ENCODE assay signal across 21 cellular contexts in the genomic region with DNA sequence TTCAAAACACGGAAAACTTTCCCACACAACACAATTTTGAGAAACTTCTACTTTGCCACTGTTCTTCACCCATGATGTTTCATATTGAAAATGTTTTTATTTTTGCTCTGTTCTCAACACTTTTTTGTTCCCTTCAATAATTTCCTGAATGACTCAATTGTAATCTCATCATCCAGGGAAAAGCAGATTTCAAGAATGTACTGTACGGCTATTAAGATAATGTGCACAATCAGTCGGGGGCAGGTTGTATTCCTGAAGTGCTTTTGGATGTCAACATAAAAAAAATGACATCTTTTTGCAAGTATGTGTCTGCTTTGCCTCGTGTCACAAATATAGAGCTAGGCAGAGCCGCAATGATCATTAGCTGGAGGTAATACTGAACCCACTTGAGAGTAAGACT. TPM values are rescaled to one million over a fixed set of nuclear protein-coding genes. Genes with fewer than 3 reads are reported as not detected.
DNase-seq lines count a peak whose midpoint lies in the region; ATAC-seq, FAIRE-seq and TF ChIP-seq lines count a peak whose summit lies in the region.
"Had no signal": no experiment of that assay in that cellular context is flagged by ENCODE, and none has a peak within 500 bp of the region (broad histone marks: within the 10 kb centered on the region; RNA-seq: fewer than 3 reads in every experiment).

No MANE protein-coding gene starts in this region.

- H3K4ac ChIP-seq in mesendoderm (ENCODE audit: low read depth, low read length): no peak overlapping the region

- WGBS in mesendoderm (ENCODE audit: extremely low coverage, insufficient coverage, low lambda C conversion rate): no CpG with 5 or more reads among the region's 5 CpGs

- no peak overlapping the region for H3K23ac ChIP-seq in mesendoderm (ENCODE audit: low read length)

- DNase-seq in mesendoderm (no peak), gastrocnemius medialis (no peak), DMS53 treated with DMSO at 0.1 percent for 48 hours (lab: John Stamatoyannopoulos, UW; ENCODE audit: unreplicated experiment) (no peak)
- DNase-seq: BE2C; CD4-positive, alpha-beta memory T cell; DMS153; DND-41; GDM1; HFFc6 had no signal

- H3K27ac ChIP-seq in HEK293 (ENCODE audit: extremely low read depth, low read depth, low read length) (no peak overlapping the region), mesendoderm (ENCODE audit: low read depth, low read length) (no peak overlapping the region), gastrocnemius medialis (peak overlapping the region; percentile 73 to 92 (median 84))
- H3K27ac ChIP-seq: A549, C4-2B had no signal

- peak; percentile 73 for FAIRE-seq in TTC549 (lab: Jason Lieb, UNC)
- FAIRE-seq: A549, D721Med, GM12892, GM19239 had no signal

- no peak overlapping the region for H2AK5ac ChIP-seq in mesendoderm (ENCODE audit: low read length)

- H3K36me3 ChIP-seq in HEK293 (ENCODE audit: control insufficient read depth in 2 of 2, insufficient read depth in 1 of 2, low read length in 2 of 2): no peaks in the 10 kb centered on the region
- no peaks in the 10 kb centered on the region for H3K36me3 ChIP-seq in mesendoderm (ENCODE audit: control insufficient read depth, insufficient read depth, low read length)
- no peaks in the 10 kb centered on the region for H3K36me3 ChIP-seq in gastrocnemius medialis
- H3K36me3 ChIP-seq: BE2C, HAP-1 had no signal

- no peak overlapping the region for H4K5ac ChIP-seq in mesendoderm (ENCODE audit: low read length)

- no peak for TF ChIP-seq CTCF in HEK293 (tag by site-specific recombination; IDR thresholded peaks at IDR 0.05)
- TF ChIP-seq CTCF in gastrocnemius medialis (IDR thresholded peaks at IDR 0.05 in 4 of 5, conservative IDR thresholded peaks at IDR 0.05 in 1 of 5): no peak

- H4K8ac ChIP-seq in mesendoderm (ENCODE audit: low read depth, low read length): no peak overlapping the region

- H3K4me2 ChIP-seq in mesendoderm (ENCODE audit: low read length): no peak overlapping the region
- H3K4me2 ChIP-seq: A549 had no signal

- no peaks in the 10 kb centered on the region for H3K79me2 ChIP-seq in mesendoderm (ENCODE audit: control insufficient read depth, insufficient read depth, low read length)

- in situ Hi-C loops in gastrocnemius medialis (cut with MboI; ENCODE audit: low sequenced_read_pairs in 4 of 4): loop anchor here in 1 of 4 donors (25.0 kb wide), 1 partner anchor 1236 kb away; no protein-coding TSS in a partner anchor

- H3K56ac ChIP-seq in mesendoderm (ENCODE audit: low read length): peak overlapping the region; percentile 10

- H3K27me3 ChIP-seq in mesendoderm (ENCODE audit: insufficient read depth, low read length, poor library complexity): no peaks in the 10 kb centered on the region
- H3K27me3 ChIP-seq in gastrocnemius medialis: no peaks in the 10 kb centered on the region
- H3K27me3 ChIP-seq: BE2C had no signal

- H3K9me3 ChIP-seq in HEK293 (ENCODE audit: control insufficient read depth, insufficient read depth, low read depth, low read length): no peaks in the 10 kb centered on the region
- H3K9me3 ChIP-seq in gastrocnemius medialis: no peaks in the 10 kb centered on the region
- H3K9me3 ChIP-seq: A549, BE2C, HAP-1 had no signal

- CTCF ChIA-PET in HEK293 (lab: Yijun Ruan, JAX): interaction anchor here (0.5 to 1.6 kb wide), 5 partner anchors 10 to 1218 kb away, joined by 3 to 4 read pairs (median 3); a partner anchor contains a TSS

- no peak overlapping the region for H3K9ac ChIP-seq in mesendoderm (ENCODE audit: low read length)

- H2BK120ac ChIP-seq in mesendoderm (ENCODE audit: low read depth, low read length): no peak overlapping the region

- H3K4me3 ChIP-seq in HEK293 (ENCODE audit: low read depth, low read length): no peak overlapping the region
- no peak overlapping the region for H3K4me3 ChIP-seq in mesendoderm (ENCODE audit: low read length)
- no peak overlapping the region for H3K4me3 ChIP-seq in gastrocnemius medialis
- H3K4me3 ChIP-seq: A549, HAP-1 had no signal

- intact Hi-C loops in gastrocnemius medialis (cut with DNase I; ENCODE audit: low total_unique reads): no loop called here

- no peak overlapping the region for H2BK5ac ChIP-seq in mesendoderm (ENCODE audit: low read length)

- POLR2A ChIA-PET in HEK293 (lab: Yijun Ruan, JAX): no interaction called here

- H3K18ac ChIP-seq in mesendoderm (ENCODE audit: low read length): no peak overlapping the region

- no peak for TF ChIP-seq POLR2A in gastrocnemius medialis (IDR thresholded peaks at IDR 0.05)

- no peaks in the 10 kb centered on the region for H3K79me1 ChIP-seq in mesendoderm (ENCODE audit: low read length)

- no peak overlapping the region for H2BK15ac ChIP-seq in mesendoderm (replicated peaks; ENCODE audit: low read depth)

- ATAC-seq in gastrocnemius medialis (no peak), GM18502 (IDR thresholded peaks at IDR 0.05; ENCODE audit: poor library complexity, unreplicated experiment) (no peak)
- ATAC-seq: A549 had no signal

- H3K4me1 ChIP-seq in HEK293 (ENCODE audit: control insufficient read depth, insufficient read depth, low read length) (no peaks in the 10 kb centered on the region), mesendoderm (ENCODE audit: control insufficient read depth, low read depth, low read length) (peaks cover 2% of the 10 kb centered on the region), gastrocnemius medialis (peaks cover 33 to 45% of the 10 kb centered on the region in 2 donors)
- H3K4me1 ChIP-seq: A549, BE2C had no signal

TF ChIP-seq in HEK293, 187 proteins besides CTCF, POLR2A, EP300 and RAD21:
- TF ChIP-seq ZNF37A (tag by site-specific recombination; IDR thresholded peaks at IDR 0.05) (no peak), ZNF629 (tag by site-specific recombination; IDR thresholded peaks at IDR 0.05) (peak; percentile 41)
- TF ChIP-seq, protein P1, sequence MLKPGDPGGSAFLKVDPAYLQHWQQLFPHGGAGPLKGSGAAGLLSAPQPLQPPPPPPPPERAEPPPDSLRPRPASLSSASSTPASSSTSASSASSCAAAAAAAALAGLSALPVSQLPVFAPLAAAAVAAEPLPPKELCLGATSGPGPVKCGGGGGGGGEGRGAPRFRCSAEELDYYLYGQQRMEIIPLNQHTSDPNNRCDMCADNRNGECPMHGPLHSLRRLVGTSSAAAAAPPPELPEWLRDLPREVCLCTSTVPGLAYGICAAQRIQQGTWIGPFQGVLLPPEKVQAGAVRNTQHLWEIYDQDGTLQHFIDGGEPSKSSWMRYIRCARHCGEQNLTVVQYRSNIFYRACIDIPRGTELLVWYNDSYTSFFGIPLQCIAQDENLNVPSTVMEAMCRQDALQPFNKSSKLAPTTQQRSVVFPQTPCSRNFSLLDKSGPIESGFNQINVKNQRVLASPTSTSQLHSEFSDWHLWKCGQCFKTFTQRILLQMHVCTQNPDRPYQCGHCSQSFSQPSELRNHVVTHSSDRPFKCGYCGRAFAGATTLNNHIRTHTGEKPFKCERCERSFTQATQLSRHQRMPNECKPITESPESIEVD (tag by site-specific recombination; IDR thresholded peaks at IDR 0.05): peak; percentile 53

RNA-seq across cellular contexts. Expression of a gene that starts 9.7 kb away (rescaled TPM):
- polyA plus RNA-seq in mesendoderm (2013, experiment 1 of 2): not detected
- 0.06 TPM for polyA plus RNA-seq in mesendoderm (2013, experiment 2 of 2)
- total RNA-seq in gastrocnemius medialis: 100 to 1,000 TPM in 3 of 4 donors, 10 to 100 TPM in 1; 79.1 to 797 (median 200) TPM
- total RNA-seq: CD4-positive, alpha-beta memory T cell; H1; HFFc6; HT1080 had no signal
- polyA plus RNA-seq: AG04450; CD4-positive, alpha-beta memory T cell; H1 had no signal

Comparison
In these comparisons a context has a peak if more than half of its experiments do, and no peak if none do; other contexts are left out.
1. H3K27ac ChIP-seq: peak in gastrocnemius medialis (4 of 4); none in HEK293 (single experiment) and mesendoderm (single experiment).